ENCODE assay signal across 12 cellular contexts in the genomic region with DNA sequence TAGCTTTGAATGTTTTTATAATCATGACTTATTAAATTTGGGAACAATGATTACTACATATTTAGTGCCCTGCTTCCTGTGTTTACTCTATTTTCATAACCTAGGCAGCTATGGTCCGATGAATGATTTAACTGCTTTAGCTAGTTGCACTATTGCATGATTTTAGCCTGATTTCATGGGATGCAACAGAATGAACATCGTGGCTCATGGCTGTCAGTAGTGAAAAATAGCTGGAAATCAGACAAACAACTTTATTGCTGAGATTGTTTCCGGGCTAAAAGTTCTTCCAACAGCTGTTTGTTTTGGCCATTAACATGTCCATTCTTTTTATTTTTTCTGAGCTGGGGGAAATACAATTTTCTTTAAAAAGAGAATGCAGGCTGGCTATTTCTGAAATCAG. TPM values are rescaled to one million over a fixed set of nuclear protein-coding genes. Genes with fewer than 3 reads are reported as not detected.
DNase-seq lines count a peak whose midpoint lies in the region; ATAC-seq and TF ChIP-seq lines count a peak whose summit lies in the region.
"Had no signal": no experiment of that assay in that cellular context is flagged by ENCODE, and none has a peak within 500 bp of the region (broad histone marks: within the 10 kb centered on the region; RNA-seq: fewer than 3 reads in every experiment).

A gene with protein sequence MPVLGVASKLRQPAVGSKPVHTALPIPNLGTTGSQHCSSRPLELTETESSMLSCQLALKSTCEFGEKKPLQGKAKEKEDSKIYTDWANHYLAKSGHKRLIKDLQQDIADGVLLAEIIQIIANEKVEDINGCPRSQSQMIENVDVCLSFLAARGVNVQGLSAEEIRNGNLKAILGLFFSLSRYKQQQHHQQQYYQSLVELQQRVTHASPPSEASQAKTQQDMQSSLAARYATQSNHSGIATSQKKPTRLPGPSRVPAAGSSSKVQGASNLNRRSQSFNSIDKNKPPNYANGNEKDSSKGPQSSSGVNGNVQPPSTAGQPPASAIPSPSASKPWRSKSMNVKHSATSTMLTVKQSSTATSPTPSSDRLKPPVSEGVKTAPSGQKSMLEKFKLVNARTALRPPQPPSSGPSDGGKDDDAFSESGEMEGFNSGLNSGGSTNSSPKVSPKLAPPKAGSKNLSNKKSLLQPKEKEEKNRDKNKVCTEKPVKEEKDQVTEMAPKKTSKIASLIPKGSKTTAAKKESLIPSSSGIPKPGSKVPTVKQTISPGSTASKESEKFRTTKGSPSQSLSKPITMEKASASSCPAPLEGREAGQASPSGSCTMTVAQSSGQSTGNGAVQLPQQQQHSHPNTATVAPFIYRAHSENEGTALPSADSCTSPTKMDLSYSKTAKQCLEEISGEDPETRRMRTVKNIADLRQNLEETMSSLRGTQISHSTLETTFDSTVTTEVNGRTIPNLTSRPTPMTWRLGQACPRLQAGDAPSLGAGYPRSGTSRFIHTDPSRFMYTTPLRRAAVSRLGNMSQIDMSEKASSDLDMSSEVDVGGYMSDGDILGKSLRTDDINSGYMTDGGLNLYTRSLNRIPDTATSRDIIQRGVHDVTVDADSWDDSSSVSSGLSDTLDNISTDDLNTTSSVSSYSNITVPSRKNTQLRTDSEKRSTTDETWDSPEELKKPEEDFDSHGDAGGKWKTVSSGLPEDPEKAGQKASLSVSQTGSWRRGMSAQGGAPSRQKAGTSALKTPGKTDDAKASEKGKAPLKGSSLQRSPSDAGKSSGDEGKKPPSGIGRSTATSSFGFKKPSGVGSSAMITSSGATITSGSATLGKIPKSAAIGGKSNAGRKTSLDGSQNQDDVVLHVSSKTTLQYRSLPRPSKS (N-terminal part only) (plus strand): TSS at position 393 of the 400 bp plus-strand sequence. CDS start 568 bp downstream, outside the sequence.

- H3K79me2 ChIP-seq in smooth muscle cell (ENCODE audit: low read depth): no peaks in the 10 kb centered on the region

- H3F3A ChIP-seq in smooth muscle cell (ENCODE audit: low read depth): no peaks in the 10 kb centered on the region

- H3K4me3 ChIP-seq in left lung: peak within 1 kb of the TSS in 1 of 2 donors; percentile 2
- no peak within 1 kb of the TSS for H3K4me3 ChIP-seq in smooth muscle cell
- H3K4me3 ChIP-seq: GM12878, tibial artery had no signal

- peak within 1 kb of the TSS; percentile 65 for H3K4me2 ChIP-seq in smooth muscle cell

- no peak within 1 kb of the TSS for H3K27ac ChIP-seq in left lung
- no peak within 1 kb of the TSS for H3K27ac ChIP-seq in smooth muscle cell (ENCODE audit: low read depth)
- H3K27ac ChIP-seq: tibial artery had no signal

- H3K27me3 ChIP-seq in left lung (no peaks in the 10 kb centered on the region), smooth muscle cell (ENCODE audit: low read depth) (no peaks in the 10 kb centered on the region)
- H3K27me3 ChIP-seq: tibial artery had no signal

- H3K9me3 ChIP-seq in left lung (no peaks in the 10 kb centered on the region), smooth muscle cell (replicated peaks; ENCODE audit: low read depth) (no peaks in the 10 kb centered on the region)
- H3K9me3 ChIP-seq: tibial artery had no signal

- H3K36me3 ChIP-seq in left lung (no peaks in the 10 kb centered on the region), smooth muscle cell (ENCODE audit: low read depth) (no peaks in the 10 kb centered on the region)
- H3K36me3 ChIP-seq: tibial artery had no signal

- peak; percentile 41 for ATAC-seq in left lung
- ATAC-seq: GM12878 had no signal

- intact Hi-C loops in left lung (cut with DNase I): no loop called here

- DNase-seq in LHCN-M2 (ENCODE audit: low read depth) (peak; percentile 48), dermis blood vessel endothelial cell (peak; percentile 89), left lung (no peak), smooth muscle cell (lab: John Stamatoyannopoulos, UW; ENCODE audit: unreplicated experiment) (no peak), activated gamma-delta T cell treated with Interleukin-2 at 50 U/mL for 16 hours (no peak), NCI-H1092 treated with DMSO at 0.1 percent for 48 hours (lab: John Stamatoyannopoulos, UW) (no peak), NCI-H524 treated with DMSO at 0.1 percent for 48 hours (lab: John Stamatoyannopoulos, UW) (no peak)
- DNase-seq in activated CD4-positive, CD25-positive, alpha-beta regulatory T cell treated with anti-CD3 and anti-CD28 coated beads, Interleukin-2, amount 50 U/mL, for 72 hours: no peak
- DNase-seq: activated CD4-positive, alpha-beta memory T cell treated with anti-CD3 and anti-CD28 coated beads, Interleukin-2, amount 10 ng/mL, durations not matched to agents 7 days and 5 days; NCI-H2107; tibial artery had no signal

- TF ChIP-seq CTCF in left lung (IDR thresholded peaks at IDR 0.05): no peak
- TF ChIP-seq CTCF in smooth muscle cell (IDR thresholded peaks at IDR 0.05; ENCODE audit: borderline replicate concordance, insufficient read depth, poor library complexity, severe bottlenecking): no peak

- H4K20me1 ChIP-seq in smooth muscle cell (ENCODE audit: low read depth): no peaks in the 10 kb centered on the region

- no peak within 1 kb of the TSS for H3K9ac ChIP-seq in smooth muscle cell (ENCODE audit: low read depth)

- WGBS in smooth muscle cell (ENCODE audit: low lambda C conversion rate): 63% methylated on average over 3 of the region's 3 CpGs

- peak within 1 kb of the TSS; percentile 57 for H2AFZ ChIP-seq in smooth muscle cell (ENCODE audit: low read depth)

- H3K4me1 ChIP-seq in left lung (peaks cover 0 to 4% of the 10 kb centered on the region in 2 donors), smooth muscle cell (ENCODE audit: low read depth) (no peaks in the 10 kb centered on the region)

RNA-seq across cellular contexts. Expression of the gene that starts here (rescaled TPM):
- 48.9 and 53.3 TPM in 2 replicates for total RNA-seq in LHCN-M2 (2014; rRNA removed)
- polyA plus RNA-seq in LHCN-M2 (2012): 13.3 TPM
- 5.4 and 6.0 TPM in 2 replicates for total RNA-seq in dermis blood vessel endothelial cell
- total RNA-seq in left lung: 10 to 100 TPM in 1 of 2 donors, 1 to 10 TPM in 1; 8.6 to 10.8 TPM
- total RNA-seq in smooth muscle cell: 31.0 and 31.5 TPM in 2 replicates
- polyA plus RNA-seq in smooth muscle cell: 6.7 and 8.0 TPM in 2 replicates
- total RNA-seq: activated CD4-positive, alpha-beta memory T cell treated with anti-CD3 and anti-CD28 coated beads, Interleukin-2, amount 10 ng/mL, durations not matched to agents 7 days and 5 days had no signal

Comparison
In these comparisons a context has a peak if more than half of its experiments do, and no peak if none do; other contexts are left out.
1. DNase-seq: peak in LHCN-M2 (single experiment) and dermis blood vessel endothelial cell (single experiment); none in left lung (0 of 2), smooth muscle cell (single experiment), activated gamma-delta T cell treated with Interleukin-2 at 50 U/mL for 16 hours (single experiment), activated CD4-positive, CD25-positive, alpha-beta regulatory T cell treated with anti-CD3 and anti-CD28 coated beads, Interleukin-2, amount 50 U/mL, for 72 hours (single experiment), NCI-H1092 treated with DMSO at 0.1 percent for 48 hours (single experiment) and NCI-H524 treated with DMSO at 0.1 percent for 48 hours (single experiment).